In the genomic region with DNA sequence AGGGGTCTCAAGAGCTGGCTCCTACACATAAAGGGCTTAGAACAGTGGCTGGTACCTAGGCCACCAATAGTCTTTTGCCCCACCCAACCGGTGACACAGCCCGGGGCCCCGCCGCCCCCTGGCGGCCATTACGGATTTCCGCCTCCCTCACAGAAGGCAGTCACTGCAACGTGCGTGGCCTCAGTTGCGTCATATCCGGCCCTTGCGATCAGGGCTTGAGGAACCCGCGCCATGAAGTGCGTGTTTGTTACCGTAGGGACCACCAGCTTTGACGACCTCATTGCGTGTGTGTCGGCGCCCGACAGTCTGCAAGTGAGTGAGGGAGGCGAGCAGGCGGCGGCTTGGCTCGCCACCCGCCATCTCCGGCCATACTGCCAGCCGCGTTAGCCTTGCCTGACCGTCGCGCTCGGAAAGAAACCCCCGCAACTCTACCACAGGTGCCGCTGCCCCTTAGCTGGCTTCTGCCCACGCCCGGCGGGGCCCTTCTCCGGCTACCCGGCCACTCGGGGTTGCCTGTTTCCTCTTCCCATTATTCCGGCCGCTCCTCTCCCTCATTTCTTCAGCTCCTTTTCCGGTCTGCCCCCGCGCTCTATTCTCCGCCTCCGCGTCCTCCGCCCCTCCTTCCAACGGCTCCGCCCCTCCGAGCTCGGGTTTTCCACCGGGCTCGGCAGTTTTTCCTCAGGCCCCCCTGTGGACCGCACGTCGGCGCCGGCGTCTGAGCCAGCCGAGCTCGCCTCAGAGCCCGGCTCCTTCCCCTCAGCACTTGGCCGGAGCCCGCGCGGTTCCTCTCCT, we compare ENCODE assay signal across 1 cellular context.
TF ChIP-seq lines count a peak whose summit lies in the region.

Gene ALG13 (plus strand): TSS at position 183 of the 792 bp plus-strand sequence. CDS start 49 bp downstream, at position 232.

TF ChIP-seq in GM12878, 131 proteins besides CTCF, POLR2A, EP300 and RAD21 (continued from another document and continues in another):
- TF ChIP-seq, protein P1, sequence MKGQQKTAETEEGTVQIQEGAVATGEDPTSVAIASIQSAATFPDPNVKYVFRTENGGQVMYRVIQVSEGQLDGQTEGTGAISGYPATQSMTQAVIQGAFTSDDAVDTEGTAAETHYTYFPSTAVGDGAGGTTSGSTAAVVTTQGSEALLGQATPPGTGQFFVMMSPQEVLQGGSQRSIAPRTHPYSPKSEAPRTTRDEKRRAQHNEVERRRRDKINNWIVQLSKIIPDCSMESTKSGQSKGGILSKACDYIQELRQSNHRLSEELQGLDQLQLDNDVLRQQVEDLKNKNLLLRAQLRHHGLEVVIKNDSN (IDR thresholded peaks at IDR 0.05; ENCODE audit: borderline replicate concordance, extremely low read length, insufficient read depth, low read depth, low read length) = no peak
- TF ChIP-seq RCOR1 (conservative IDR thresholded peaks at IDR 0.05; ENCODE audit: low read depth, low read length) (no peak), NR2C1 (IDR thresholded peaks at IDR 0.05) (no peak), HSF1 (IDR thresholded peaks at IDR 0.05; ENCODE audit: low read depth, low read length) (no peak), MLLT1 (IDR thresholded peaks at IDR 0.05) (0 out of 2 replicates have a peak, but pooled peaks have one; percentile 18), SREBF1 (IDR thresholded peaks at IDR 0.05; ENCODE audit: low read length) (no peak), LARP7 (IDR thresholded peaks at IDR 0.05) (peak; percentile 82), MTA3 (IDR thresholded peaks at IDR 0.05; ENCODE audit: borderline replicate concordance, low read length) (no peak), CBX5 (IDR thresholded peaks at IDR 0.05; ENCODE audit: low read depth) (peak; percentile 82; the same call in 1 of the 2 replicates), TARDBP (IDR thresholded peaks at IDR 0.05; ENCODE audit: borderline replicate concordance) (no peak), STAT1 (conservative IDR thresholded peaks at IDR 0.05) (no peak), RB1 (IDR thresholded peaks at IDR 0.05; ENCODE audit: borderline replicate concordance) (no peak), SUPT20H (IDR thresholded peaks at IDR 0.05; ENCODE audit: borderline replicate concordance, control insufficient read depth, low read depth, low read length) (no peak), TCF12 (IDR thresholded peaks at IDR 0.05; ENCODE audit: low read depth, low read length) (no peak), BHLHE40 (IDR thresholded peaks at IDR 0.05; ENCODE audit: borderline replicate concordance in 1 of 2, low read depth in 2 of 2, low read length in 1 of 2) (peak; percentile 26 to 55; a peak in 3 of 4 replicates), TBL1XR1 (IDR thresholded peaks at IDR 0.05; ENCODE audit: low read depth, low read length) (no peak), EED (IDR thresholded peaks at IDR 0.05; ENCODE audit: low read depth) (peak; percentile 21; the same call in 1 of the 2 replicates), PAX8 (IDR thresholded peaks at IDR 0.05) (no peak), WRNIP1 (IDR thresholded peaks at IDR 0.05; ENCODE audit: borderline replicate concordance, low read depth, low read length) (no peak), SMARCA5 (IDR thresholded peaks at IDR 0.05) (peak; percentile 51; the same call in 1 of the 2 replicates), NBN (IDR thresholded peaks at IDR 0.05) (peak; percentile 60; the same call in 1 of the 2 replicates), PKNOX1 (IDR thresholded peaks at IDR 0.05) (no peak), NFYA (IDR thresholded peaks at IDR 0.05; ENCODE audit: borderline replicate concordance, low read depth, low read length) (no peak), FOXM1 (IDR thresholded peaks at IDR 0.05; ENCODE audit: low read depth, low read length) (no peak), FOS (IDR thresholded peaks at IDR 0.05; ENCODE audit: borderline replicate concordance, extremely low read depth, insufficient read length) (no peak), TCF3 (IDR thresholded peaks at IDR 0.05; ENCODE audit: borderline replicate concordance, insufficient read depth, low read depth, low read length) (no peak), SMAD5 (IDR thresholded peaks at IDR 0.05; ENCODE audit: low read depth) (peak; percentile 42; the same call in 1 of the 2 replicates), MYB (IDR thresholded peaks at IDR 0.05; ENCODE audit: borderline replicate concordance, low read depth, low read length) (no peak), ZNF622 (IDR thresholded peaks at IDR 0.05) (no peak), TCF7 (IDR thresholded peaks at IDR 0.05; ENCODE audit: borderline replicate concordance) (no peak), HDGF (IDR thresholded peaks at IDR 0.05) (no peak), ATF7 (IDR thresholded peaks at IDR 0.05; ENCODE audit: low read depth) (peak; percentile 81), RBBP5 (conservative IDR thresholded peaks at IDR 0.05) (no peak), HCFC1 (IDR thresholded peaks at IDR 0.05; ENCODE audit: low read length) (no peak), POLR2AphosphoS5 (IDR thresholded peaks at IDR 0.05; ENCODE audit: low read length) (peak; percentile 95), ZNF274 (IDR thresholded peaks at IDR 0.05; ENCODE audit: insufficient read depth, insufficient read length) (no peak), ASH2L (IDR thresholded peaks at IDR 0.05; ENCODE audit: borderline replicate concordance, low read depth) (no peak), BMI1 (IDR thresholded peaks at IDR 0.05; ENCODE audit: borderline replicate concordance) (no peak; the same call in 1 of the 2 replicates), PAX5 (IDR thresholded peaks at IDR 0.05; ENCODE audit: borderline replicate concordance, low read depth, low read length) (peak; percentile 51; the same call in 1 of the 2 replicates), KAT2A (conservative IDR thresholded peaks at IDR 0.05; ENCODE audit: control insufficient read depth, low read depth, low read length) (no peak), RUNX3 (IDR thresholded peaks at IDR 0.05; ENCODE audit: low read length) (0 out of 2 replicates have a peak, but pooled peaks have one; percentile 1), E4F1 (IDR thresholded peaks at IDR 0.05; ENCODE audit: borderline replicate concordance, partially characterized antibody) (no peak), ZNF384 (IDR thresholded peaks at IDR 0.05; ENCODE audit: borderline replicate concordance, low read depth, low read length) (no peak), RFX5 (IDR thresholded peaks at IDR 0.05; ENCODE audit: low read depth, low read length) (no peak), NKRF (conservative IDR thresholded peaks at IDR 0.05) (0 out of 2 replicates have a peak, but pooled peaks have one; percentile 9)
- TF ChIP-seq, protein P2, sequence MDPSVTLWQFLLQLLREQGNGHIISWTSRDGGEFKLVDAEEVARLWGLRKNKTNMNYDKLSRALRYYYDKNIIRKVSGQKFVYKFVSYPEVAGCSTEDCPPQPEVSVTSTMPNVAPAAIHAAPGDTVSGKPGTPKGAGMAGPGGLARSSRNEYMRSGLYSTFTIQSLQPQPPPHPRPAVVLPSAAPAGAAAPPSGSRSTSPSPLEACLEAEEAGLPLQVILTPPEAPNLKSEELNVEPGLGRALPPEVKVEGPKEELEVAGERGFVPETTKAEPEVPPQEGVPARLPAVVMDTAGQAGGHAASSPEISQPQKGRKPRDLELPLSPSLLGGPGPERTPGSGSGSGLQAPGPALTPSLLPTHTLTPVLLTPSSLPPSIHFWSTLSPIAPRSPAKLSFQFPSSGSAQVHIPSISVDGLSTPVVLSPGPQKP (IDR thresholded peaks at IDR 0.05; ENCODE audit: low read depth, low read length) = 0 out of 2 replicates have a peak, but pooled peaks have one; percentile 13
- TF ChIP-seq, protein P3, sequence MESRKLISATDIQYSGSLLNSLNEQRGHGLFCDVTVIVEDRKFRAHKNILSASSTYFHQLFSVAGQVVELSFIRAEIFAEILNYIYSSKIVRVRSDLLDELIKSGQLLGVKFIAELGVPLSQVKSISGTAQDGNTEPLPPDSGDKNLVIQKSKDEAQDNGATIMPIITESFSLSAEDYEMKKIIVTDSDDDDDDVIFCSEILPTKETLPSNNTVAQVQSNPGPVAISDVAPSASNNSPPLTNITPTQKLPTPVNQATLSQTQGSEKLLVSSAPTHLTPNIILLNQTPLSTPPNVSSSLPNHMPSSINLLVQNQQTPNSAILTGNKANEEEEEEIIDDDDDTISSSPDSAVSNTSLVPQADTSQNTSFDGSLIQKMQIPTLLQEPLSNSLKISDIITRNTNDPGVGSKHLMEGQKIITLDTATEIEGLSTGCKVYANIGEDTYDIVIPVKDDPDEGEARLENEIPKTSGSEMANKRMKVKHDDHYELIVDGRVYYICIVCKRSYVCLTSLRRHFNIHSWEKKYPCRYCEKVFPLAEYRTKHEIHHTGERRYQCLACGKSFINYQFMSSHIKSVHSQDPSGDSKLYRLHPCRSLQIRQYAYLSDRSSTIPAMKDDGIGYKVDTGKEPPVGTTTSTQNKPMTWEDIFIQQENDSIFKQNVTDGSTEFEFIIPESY (IDR thresholded peaks at IDR 0.05) = no peak
- TF ChIP-seq, protein P4, sequence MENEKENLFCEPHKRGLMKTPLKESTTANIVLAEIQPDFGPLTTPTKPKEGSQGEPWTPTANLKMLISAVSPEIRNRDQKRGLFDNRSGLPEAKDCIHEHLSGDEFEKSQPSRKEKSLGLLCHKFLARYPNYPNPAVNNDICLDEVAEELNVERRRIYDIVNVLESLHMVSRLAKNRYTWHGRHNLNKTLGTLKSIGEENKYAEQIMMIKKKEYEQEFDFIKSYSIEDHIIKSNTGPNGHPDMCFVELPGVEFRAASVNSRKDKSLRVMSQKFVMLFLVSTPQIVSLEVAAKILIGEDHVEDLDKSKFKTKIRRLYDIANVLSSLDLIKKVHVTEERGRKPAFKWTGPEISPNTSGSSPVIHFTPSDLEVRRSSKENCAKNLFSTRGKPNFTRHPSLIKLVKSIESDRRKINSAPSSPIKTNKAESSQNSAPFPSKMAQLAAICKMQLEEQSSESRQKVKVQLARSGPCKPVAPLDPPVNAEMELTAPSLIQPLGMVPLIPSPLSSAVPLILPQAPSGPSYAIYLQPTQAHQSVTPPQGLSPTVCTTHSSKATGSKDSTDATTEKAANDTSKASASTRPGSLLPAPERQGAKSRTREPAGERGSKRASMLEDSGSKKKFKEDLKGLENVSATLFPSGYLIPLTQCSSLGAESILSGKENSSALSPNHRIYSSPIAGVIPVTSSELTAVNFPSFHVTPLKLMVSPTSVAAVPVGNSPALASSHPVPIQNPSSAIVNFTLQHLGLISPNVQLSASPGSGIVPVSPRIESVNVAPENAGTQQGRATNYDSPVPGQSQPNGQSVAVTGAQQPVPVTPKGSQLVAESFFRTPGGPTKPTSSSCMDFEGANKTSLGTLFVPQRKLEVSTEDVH (IDR thresholded peaks at IDR 0.05; ENCODE audit: low read depth, partially characterized antibody) = no peak
